In genomic region chr2:226800941-226801784, GRCh38 we compare ENCODE assay signal across 8 cellular contexts. TPM values are rescaled to one million over a fixed set of nuclear protein-coding genes. Genes with fewer than 3 reads are reported as not detected.
A peak's percentile ranks its signal among the peaks of the same experiment; 100 is the strongest.
DNase-seq lines count a peak whose midpoint lies in the region; ATAC-seq, FAIRE-seq and TF ChIP-seq lines count a peak whose summit lies in the region.

No MANE protein-coding gene starts in this region.

- H3K27ac Mint-ChIP-seq in activated T-helper 17 cell treated with anti-CD3 and anti-CD28 coated beads, Interleukin-2, amount 50 U/mL, for 72 hours, result no peak overlapping the region
- no peak overlapping the region for H3K27ac Mint-ChIP-seq in nephron progenitor cell

- H4K20me1 ChIP-seq in OCI-LY1 (ENCODE audit: insufficient read depth, low read length), result no peaks in the 10 kb centered on the region

- peak overlapping the region; percentile 71 for H3K9ac ChIP-seq in OCI-LY1 (ENCODE audit: low read length)

- H3K27me3 Mint-ChIP-seq in activated T-helper 17 cell treated with anti-CD3 and anti-CD28 coated beads, Interleukin-2, amount 50 U/mL, for 72 hours, result peaks cover 7% of the 10 kb centered on the region
- H3K27me3 Mint-ChIP-seq in nephron progenitor cell (ENCODE audit: low read depth, poor library complexity), result peaks cover 8% of the 10 kb centered on the region

- H3K9me2 ChIP-seq in OCI-LY1 (ENCODE audit: low read depth, low read length), result no peaks in the 10 kb centered on the region

- H3K9me3 Mint-ChIP-seq in activated T-helper 17 cell treated with anti-CD3 and anti-CD28 coated beads, Interleukin-2, amount 50 U/mL, for 72 hours, result no peaks in the 10 kb centered on the region
- peaks cover 8% of the 10 kb centered on the region for H3K9me3 Mint-ChIP-seq in nephron progenitor cell

- ATAC-seq in HG03439 (IDR thresholded peaks at IDR 0.05; ENCODE audit: unreplicated experiment), result peak; percentile 78
- ATAC-seq in activated T-helper 17 cell treated with anti-CD3 and anti-CD28 coated beads, Interleukin-2, amount 50 U/mL, for 72 hours (replicated peaks), result peak; percentile 82

- H3K36me3 Mint-ChIP-seq in activated T-helper 17 cell treated with anti-CD3 and anti-CD28 coated beads, Interleukin-2, amount 50 U/mL, for 72 hours (ENCODE audit: low read depth), result no peaks in the 10 kb centered on the region
- H3K36me3 Mint-ChIP-seq in nephron progenitor cell (ENCODE audit: low read depth), result peaks cover 20% of the 10 kb centered on the region

- TF ChIP-seq CTCF in BJ (IDR thresholded peaks at IDR 0.05; ENCODE audit: insufficient read depth, low read depth, low read length) (no peak), OCI-LY1 (IDR thresholded peaks at IDR 0.05; ENCODE audit: low read length) (no peak), nephron progenitor cell (IDR thresholded peaks at IDR 0.05) (no peak)

- POLR2A ChIA-PET in BJ (lab: Charles Lee), result no interaction called here

- H3K4me3 Mint-ChIP-seq in activated T-helper 17 cell treated with anti-CD3 and anti-CD28 coated beads, Interleukin-2, amount 50 U/mL, for 72 hours, result peak overlapping the region; percentile 74
- H3K4me3 Mint-ChIP-seq in nephron progenitor cell, result peak overlapping the region; percentile 95

- H3K36me3 ChIP-seq in BJ (ENCODE audit: control insufficient read depth, insufficient read depth, low read length) (peaks cover 14% of the 10 kb centered on the region), OCI-LY1 (ENCODE audit: insufficient read depth, low read length) (no peaks in the 10 kb centered on the region)

- DNase-seq in BJ (ENCODE audit: low read depth) (no peak), GM19239 (ENCODE audit: insufficient read length, low spot score) (peak; percentile 81), fibroblast of peridontal ligament (ENCODE audit: extremely low read depth) (peak; percentile 81), nephron progenitor cell (peak; percentile 91), substantia nigra (lab: John Stamatoyannopoulos, UW) (peak; percentile 50 to 95 (median 87))

- peak overlapping the region; percentile 19; the same call in 1 of the 2 replicates for H3K4me3 ChIP-seq in BJ (ENCODE audit: low read depth, low read length)
- peak overlapping the region; percentile 79 for H3K4me3 ChIP-seq in OCI-LY1 (ENCODE audit: low read depth, low read length, poor library complexity, severe bottlenecking)

- no peaks in the 10 kb centered on the region for H3K9me3 ChIP-seq in OCI-LY1 (ENCODE audit: low read length)

- H3K4me1 Mint-ChIP-seq in activated T-helper 17 cell treated with anti-CD3 and anti-CD28 coated beads, Interleukin-2, amount 50 U/mL, for 72 hours, result peaks cover 6% of the 10 kb centered on the region
- peaks cover 22% of the 10 kb centered on the region for H3K4me1 Mint-ChIP-seq in nephron progenitor cell

- FAIRE-seq in GM19239 (lab: Jason Lieb, UNC), result peak; percentile 99

- peak overlapping the region; percentile 88 for H3K4me2 ChIP-seq in OCI-LY1 (ENCODE audit: low read length)

- H2AFZ ChIP-seq in OCI-LY1 (ENCODE audit: low read length), result peak overlapping the region; percentile 3

- H3K27me3 ChIP-seq in BJ (ENCODE audit: control insufficient read depth, insufficient read depth, low read length) (no peaks in the 10 kb centered on the region), OCI-LY1 (ENCODE audit: insufficient read depth, low read length) (no peaks in the 10 kb centered on the region)

- CTCF ChIA-PET in BJ (lab: Yijun Ruan, JAX), result interaction anchor here (1.0 to 4.8 kb wide), 9 partner anchors 12 to 1132 kb away, joined by 3 to 30 read pairs (median 8); no protein-coding TSS in a partner anchor

- H3K4me1 ChIP-seq in OCI-LY1 (ENCODE audit: insufficient read depth, low read length, severe bottlenecking), result peaks cover 45% of the 10 kb centered on the region

- H3K79me2 ChIP-seq in OCI-LY1 (ENCODE audit: insufficient read depth, low read length), result no peaks in the 10 kb centered on the region

- no peaks in the 10 kb centered on the region for H3F3A ChIP-seq in OCI-LY1 (ENCODE audit: insufficient read depth, low read length)

- peak overlapping the region; percentile 85 for H3K27ac ChIP-seq in OCI-LY1 (ENCODE audit: low read depth, low read length, poor library complexity, severe bottlenecking)
- H3K27ac ChIP-seq in substantia nigra (ENCODE audit: low read depth, low read length, poor library complexity, severe bottlenecking), result peak overlapping the region; percentile 60

RNA-seq across cellular contexts. Expression of gene IRS1, which starts 1.5 kb away (rescaled TPM):
- 12.4 and 13.0 TPM in 2 replicates for polyA plus RNA-seq in BJ (2011; rRNA removed)
- 22.7 and 26.8 TPM in 2 replicates for polyA minus RNA-seq in BJ (2011; rRNA and poly(A)+ RNA removed)
- 1 to 10 TPM in 1 of 2 donors, under 1 TPM in 1; 0.77 to 2.1 TPM for total RNA-seq in activated T-helper 17 cell treated with anti-CD3 and anti-CD28 coated beads, Interleukin-2, amount 50 U/mL, for 72 hours

RNA-seq across cellular contexts. Expression of gene RHBDD1, which starts 34.7 kb away (rescaled TPM):
- 29.2 and 51.6 TPM in 2 replicates for polyA plus RNA-seq in BJ (2011; rRNA removed)
- polyA minus RNA-seq in BJ (2011; rRNA and poly(A)+ RNA removed), result 40.8 and 44.5 TPM in 2 replicates
- total RNA-seq in activated T-helper 17 cell treated with anti-CD3 and anti-CD28 coated beads, Interleukin-2, amount 50 U/mL, for 72 hours, result 10 to 100 TPM; 35.5 to 57.1 TPM
